10 cellular contexts compared by ENCODE assay signal in the genomic region with DNA sequence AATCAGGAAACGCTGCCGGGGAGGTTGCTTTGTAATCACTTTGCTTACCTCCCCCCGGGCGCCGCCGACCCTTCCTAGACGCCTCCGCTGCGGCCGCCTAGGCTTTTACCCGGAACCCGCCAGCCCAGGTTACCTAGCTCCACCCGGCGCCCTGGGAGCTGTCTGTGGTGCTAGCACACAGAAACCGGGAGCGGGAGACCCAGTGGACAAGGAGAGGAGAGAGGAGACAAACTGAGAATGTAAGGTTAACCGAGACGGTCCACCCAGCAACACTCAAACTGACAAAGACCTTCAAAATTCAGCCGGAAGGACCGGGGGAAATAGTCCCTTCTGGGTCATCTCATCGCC. TPM values are rescaled to one million over a fixed set of nuclear protein-coding genes. Genes with fewer than 3 reads are reported as not detected.
DNase-seq lines count a peak whose midpoint lies in the region; ATAC-seq, FAIRE-seq and TF ChIP-seq lines count a peak whose summit lies in the region.
"Had no signal": no experiment of that assay in that cellular context is flagged by ENCODE, and none has a peak within 500 bp of the region (broad histone marks: within the 10 kb centered on the region; RNA-seq: fewer than 3 reads in every experiment).

No MANE protein-coding gene starts in this region.

- H3K36me3 ChIP-seq in astrocyte (ENCODE audit: insufficient read depth, low read length) (no peaks in the 10 kb centered on the region), upper lobe of left lung (no peaks in the 10 kb centered on the region)

- no peaks in the 10 kb centered on the region for H3K9me3 Mint-ChIP-seq in activated naive CD4-positive, alpha-beta T cell treated with anti-CD3 and anti-CD28 coated beads for 36 hours
- H3K9me3 Mint-ChIP-seq in astrocyte (ENCODE audit: unreplicated experiment): peaks cover 9% of the 10 kb centered on the region

- WGBS in upper lobe of left lung, 2 donors: 0 to 3% methylated on average over 13 to 21 of the region's 21 CpGs

- no peaks in the 10 kb centered on the region for H3K79me2 ChIP-seq in astrocyte (ENCODE audit: insufficient read depth, low read length)

- peak; percentile 70 to 80 for ATAC-seq in upper lobe of left lung (ENCODE audit: low FRiP score in 2 of 2)
- no peak for ATAC-seq in HG02852 (IDR thresholded peaks at IDR 0.05; ENCODE audit: unreplicated experiment)
- ATAC-seq in HG02981 (IDR thresholded peaks at IDR 0.05; ENCODE audit: unreplicated experiment): no peak

- H3K4me2 ChIP-seq in astrocyte (ENCODE audit: low read length): peak overlapping the region; percentile 77

- peak overlapping the region; percentile 56 for H3K4me3 Mint-ChIP-seq in activated naive CD4-positive, alpha-beta T cell treated with anti-CD3 and anti-CD28 coated beads for 36 hours
- H3K4me3 Mint-ChIP-seq in astrocyte (ENCODE audit: unreplicated experiment): peak overlapping the region; percentile 78

- H3K4me1 ChIP-seq in astrocyte (ENCODE audit: insufficient read depth, low read length) (no peaks in the 10 kb centered on the region), upper lobe of left lung (peaks cover 10 to 32% (median 15%) of the 10 kb centered on the region in 4 donors)

- H3K27ac ChIP-seq in astrocyte (ENCODE audit: low read depth, low read length) (no peak overlapping the region), upper lobe of left lung (no peak overlapping the region)

- H3K9me3 ChIP-seq in astrocyte (ENCODE audit: insufficient read depth, low read depth, low read length) (no peaks in the 10 kb centered on the region), upper lobe of left lung (no peaks in the 10 kb centered on the region)

- H3K27me3 Mint-ChIP-seq in activated naive CD4-positive, alpha-beta T cell treated with anti-CD3 and anti-CD28 coated beads for 36 hours (ENCODE audit: low read depth): peaks cover 80% of the 10 kb centered on the region
- peaks cover 80% of the 10 kb centered on the region for H3K27me3 Mint-ChIP-seq in astrocyte (ENCODE audit: low read depth, unreplicated experiment)

- peak; percentile 44 for DNase-seq in activated naive CD4-positive, alpha-beta T cell treated with anti-CD3 and anti-CD28 coated beads for 36 hours
- DNase-seq in activated naive CD4-positive, alpha-beta T cell treated with Interleukin-2 at 50 U/mL for 16 hours: no peak
- DNase-seq in astrocyte (ENCODE audit: low read depth) (peak; percentile 12), left kidney (ENCODE audit: low read depth, low spot score) (peak; percentile 96), upper lobe of left lung (peak; percentile 59 to 78), UCSD-AML1 (lab: John Stamatoyannopoulos, UW; ENCODE audit: unreplicated experiment) (no peak)

- no peak for FAIRE-seq in astrocyte (lab: Jason Lieb, UNC)

- intact Hi-C loops in activated naive CD4-positive, alpha-beta T cell treated with anti-CD3 and anti-CD28 coated beads for 36 hours (cut with micrococcal nuclease): loop anchor here (1.0 to 2.0 kb wide), 2 partner anchors 13 to 19 kb away; no protein-coding TSS in a partner anchor

- TF ChIP-seq EP300 in upper lobe of left lung (IDR thresholded peaks at IDR 0.05): no peak

- H3K27me3 ChIP-seq in astrocyte (ENCODE audit: insufficient read depth, low read length) (peaks cover 75% of the 10 kb centered on the region), upper lobe of left lung (peaks cover 0 to 70% (median 24%) of the 10 kb centered on the region in 4 donors)

- H3K27ac Mint-ChIP-seq in activated naive CD4-positive, alpha-beta T cell treated with anti-CD3 and anti-CD28 coated beads for 36 hours: no peak overlapping the region
- H3K27ac Mint-ChIP-seq in astrocyte (ENCODE audit: unreplicated experiment): no peak overlapping the region
- H3K27ac Mint-ChIP-seq: CD4-positive, CD25-positive, alpha-beta regulatory T cell had no signal

- no peaks in the 10 kb centered on the region for H3K36me3 Mint-ChIP-seq in activated naive CD4-positive, alpha-beta T cell treated with anti-CD3 and anti-CD28 coated beads for 36 hours (ENCODE audit: low read depth)
- no peaks in the 10 kb centered on the region for H3K36me3 Mint-ChIP-seq in astrocyte (ENCODE audit: low read depth, unreplicated experiment)
- H3K36me3 Mint-ChIP-seq: CD4-positive, CD25-positive, alpha-beta regulatory T cell had no signal

- H3K9ac ChIP-seq in astrocyte (ENCODE audit: low read length): no peak overlapping the region

- H2AFZ ChIP-seq in astrocyte (ENCODE audit: low read depth, low read length): no peak overlapping the region

- CTCF ChIA-PET in activated naive CD4-positive, alpha-beta T cell treated with anti-CD3 and anti-CD28 coated beads for 36 hours (lab: Charles Lee): interaction anchor here (0.7 to 1.5 kb wide), 3 partner anchors 14 to 22 kb away, joined by 3 read pairs; no protein-coding TSS in a partner anchor

- H4K20me1 ChIP-seq in astrocyte (ENCODE audit: insufficient read depth, low read length): no peaks in the 10 kb centered on the region

- no peak for TF ChIP-seq CTCF in astrocyte (IDR thresholded peaks at IDR 0.05; ENCODE audit: insufficient read depth, low read depth, low read length)
- TF ChIP-seq CTCF in upper lobe of left lung (IDR thresholded peaks at IDR 0.05): no peak

- H3K4me3 ChIP-seq in astrocyte (ENCODE audit: insufficient read depth, low read depth, low read length) (no peak overlapping the region), upper lobe of left lung (peak overlapping the region in 2 of 4 donors; percentile 27 to 34)

- TF ChIP-seq POLR2A in upper lobe of left lung (IDR thresholded peaks at IDR 0.05): no peak

- H3K4me1 Mint-ChIP-seq in activated naive CD4-positive, alpha-beta T cell treated with anti-CD3 and anti-CD28 coated beads for 36 hours (ENCODE audit: low read depth): peaks cover 12% of the 10 kb centered on the region
- H3K4me1 Mint-ChIP-seq in astrocyte (ENCODE audit: low read depth, unreplicated experiment): peaks cover 3% of the 10 kb centered on the region

RNA-seq across cellular contexts. Expression of gene BARHL2, which starts 9.8 kb away (rescaled TPM):
- not detected for total RNA-seq in activated naive CD4-positive, alpha-beta T cell treated with anti-CD3 and anti-CD28 coated beads for 36 hours
- total RNA-seq in astrocyte (not detected in 2 replicates), upper lobe of left lung (not detected)
- total RNA-seq: CD4-positive, CD25-positive, alpha-beta regulatory T cell; dermis microvascular lymphatic vessel endothelial cell had no signal

Comparison
In these comparisons a context has a peak if more than half of its experiments do, and no peak if none do; other contexts are left out.
1. DNase-seq: peak in activated naive CD4-positive, alpha-beta T cell treated with anti-CD3 and anti-CD28 coated beads for 36 hours (single experiment), astrocyte (single experiment), left kidney (single experiment) and upper lobe of left lung (2 of 2); none in activated naive CD4-positive, alpha-beta T cell treated with Interleukin-2 at 50 U/mL for 16 hours (single experiment) and UCSD-AML1 (single experiment).
2. ATAC-seq: peak in upper lobe of left lung (2 of 2); none in HG02852 (single experiment) and HG02981 (single experiment).